ENCODE assay signal across 2 cellular contexts in genomic region chr4:68172147-68172546, GRCh38. TPM values are rescaled to one million over a fixed set of nuclear protein-coding genes. Genes with fewer than 3 reads are reported as not detected.
"Had no signal": no experiment of that assay in that cellular context is flagged by ENCODE, and none has a peak within 500 bp of the region (broad histone marks: within the 10 kb centered on the region; RNA-seq: fewer than 3 reads in every experiment).

No MANE protein-coding gene starts in this region.

RNA-seq across cellular contexts. Expression of gene TMPRSS11F, which starts 42.5 kb away (rescaled TPM):
- total RNA-seq: G401, GM12878 had no signal
- polyA plus RNA-seq: GM12878 had no signal
